Comparison of ENCODE assay signal across 10 cellular contexts in the genomic region with DNA sequence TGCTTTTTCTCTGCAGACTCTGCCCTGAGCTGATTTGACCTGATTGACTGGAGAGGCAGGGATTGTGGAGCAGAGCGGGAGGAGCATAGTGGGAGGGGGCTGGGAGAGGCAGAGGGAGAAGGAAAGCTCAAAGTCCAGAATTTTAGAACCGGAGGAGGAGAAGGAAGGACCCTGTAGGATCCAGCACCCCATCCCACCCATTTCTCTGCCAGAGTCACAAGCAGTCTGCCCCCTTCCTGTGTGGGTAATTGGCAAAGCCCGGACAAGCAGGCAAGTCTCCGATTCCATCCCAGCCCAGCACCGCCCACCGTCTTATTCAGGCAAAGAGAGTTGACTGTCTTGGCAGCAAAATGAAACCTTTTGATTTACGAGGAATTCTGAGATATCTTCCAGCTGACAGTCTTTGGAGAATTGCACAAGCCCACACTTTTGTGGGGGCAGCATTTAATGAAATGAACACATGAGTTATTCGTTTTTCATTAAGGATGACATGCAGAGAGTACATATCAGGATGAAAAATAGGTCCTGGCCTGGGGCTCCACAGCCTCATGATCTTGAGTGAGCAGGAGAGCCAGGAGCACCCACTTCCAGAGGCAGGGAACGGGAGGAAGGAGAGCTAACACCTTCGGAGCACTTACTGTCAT.
DNase-seq lines count a peak whose midpoint lies in the region; ATAC-seq, FAIRE-seq and TF ChIP-seq lines count a peak whose summit lies in the region.
"Had no signal": no experiment of that assay in that cellular context is flagged by ENCODE, and none has a peak within 500 bp of the region (broad histone marks: within the 10 kb centered on the region; RNA-seq: fewer than 3 reads in every experiment).

No MANE protein-coding gene starts in this region.

- TF ChIP-seq RAD21 in liver (IDR thresholded peaks at IDR 0.05): no peak

- H3K4me3 Mint-ChIP-seq in chondrocyte (ENCODE audit: unreplicated experiment): peak overlapping the region; percentile 35
- H3K4me3 Mint-ChIP-seq: activated T-cell treated with anti-CD3 and anti-CD28 coated beads, Interleukin-2, amount 50 U/mL, for 24 hours had no signal

- peak overlapping the region; percentile 58 for H3K27ac Mint-ChIP-seq in chondrocyte (ENCODE audit: unreplicated experiment)
- H3K27ac Mint-ChIP-seq: activated T-cell treated with anti-CD3 and anti-CD28 coated beads, Interleukin-2, amount 50 U/mL, for 24 hours had no signal

- peaks cover 38% of the 10 kb centered on the region for H3K4me1 Mint-ChIP-seq in chondrocyte (ENCODE audit: low read depth)

- no peaks in the 10 kb centered on the region for H3K27me3 Mint-ChIP-seq in chondrocyte (ENCODE audit: low read depth)

- H3K27me3 ChIP-seq in liver (ENCODE audit: control insufficient read depth in 4 of 4, insufficient read depth in 4 of 4, low read length in 3 of 4) (no peaks in the 10 kb centered on the region), thoracic aorta (replicated peaks; ENCODE audit: insufficient read depth) (no peaks in the 10 kb centered on the region)

- no peak overlapping the region for H3K9ac ChIP-seq in liver (ENCODE audit: low read depth in 1 of 2, low read length in 2 of 2)

- no peaks in the 10 kb centered on the region for H3K4me1 ChIP-seq in liver (ENCODE audit: control insufficient read depth in 4 of 4, insufficient read depth in 4 of 4, low read length in 3 of 4)
- peaks cover 29 to 63% of the 10 kb centered on the region in 2 donors for H3K4me1 ChIP-seq in thoracic aorta (ENCODE audit: control insufficient read depth in 1 of 2, low read depth in 2 of 2)

- peak; percentile 92 for FAIRE-seq in HTR-8/SVneo (lab: Jason Lieb, UNC)

- H3K27ac ChIP-seq in liver (ENCODE audit: low read depth in 1 of 2, low read length in 2 of 2) (peak overlapping the region; percentile 58 to 61), thoracic aorta (peak overlapping the region; percentile 78 to 82)

- H3K4me3 ChIP-seq in liver (ENCODE audit: low read depth in 1 of 3, low read length in 3 of 3) (no peak overlapping the region), thoracic aorta (peak overlapping the region; percentile 39)

- TF ChIP-seq CTCF in chondrocyte (IDR thresholded peaks at IDR 0.05) (no peak), liver (IDR thresholded peaks at IDR 0.05; ENCODE audit: low read depth, low read length, missing input control) (no peak), thoracic aorta (IDR thresholded peaks at IDR 0.05) (no peak)

- peaks cover 14% of the 10 kb centered on the region for H3K9me3 Mint-ChIP-seq in chondrocyte (ENCODE audit: low read depth)

- WGBS in liver: 75% methylated on average over 10 of the region's 10 CpGs

- H3K9me3 ChIP-seq in liver (ENCODE audit: control insufficient read depth in 4 of 4, low read length in 3 of 4) (no peaks in the 10 kb centered on the region), thoracic aorta (no peaks in the 10 kb centered on the region)

- ATAC-seq in thoracic aorta (ENCODE audit: insufficient number of reproducible peaks, low FRiP score, low read depth) (peak; percentile 21), GM21423 (IDR thresholded peaks at IDR 0.05; ENCODE audit: unreplicated experiment) (no peak), GM18498 (IDR thresholded peaks at IDR 0.05; ENCODE audit: unreplicated experiment) (no peak)

- H3K36me3 Mint-ChIP-seq in chondrocyte (ENCODE audit: low read depth): peaks cover 5% of the 10 kb centered on the region

- H3K36me3 ChIP-seq in liver (ENCODE audit: control insufficient read depth in 4 of 4, insufficient read depth in 3 of 4, low read depth in 1 of 4, low read length in 3 of 4) (no peaks in the 10 kb centered on the region), thoracic aorta (no peaks in the 10 kb centered on the region)

- DNase-seq in HTR-8/SVneo (ENCODE audit: insufficient read length, low spot score): peak; percentile 91
- no peak for DNase-seq in chondrocyte (ENCODE audit: low spot score)
- DNase-seq in thoracic aorta (ENCODE audit: low spot score): peak; percentile 63
- no peak for DNase-seq in islet precursor cell
- no peak for DNase-seq in activated T-cell treated with anti-CD3 and anti-CD28 coated beads, Interleukin-2, amount 50 U/mL, for 48 hours
- DNase-seq: activated T-cell treated with anti-CD3 and anti-CD28 coated beads, Interleukin-2, amount 50 U/mL, for 24 hours; stimulated activated CD4-positive, alpha-beta T cell treated with anti-CD3 and anti-CD28 coated beads, Interleukin-4, amount 100 ng/mL, for 4 hours had no signal

TF ChIP-seq in liver, 16 proteins besides CTCF, POLR2A, EP300 and RAD21:
- TF ChIP-seq RXRA (IDR thresholded peaks at IDR 0.05): no peak
- no peak for TF ChIP-seq JUND (IDR thresholded peaks at IDR 0.05)
TF ChIP-seq in liver: peak in this region for 0.

Comparison
In these comparisons a context has a peak if more than half of its experiments do, and no peak if none do; other contexts are left out.
1. DNase-seq: peak in HTR-8/SVneo (single experiment) and thoracic aorta (single experiment); none in chondrocyte (single experiment), islet precursor cell (single experiment) and activated T-cell treated with anti-CD3 and anti-CD28 coated beads, Interleukin-2, amount 50 U/mL, for 48 hours (0 of 2).